Comparison of ENCODE assay signal across 11 cellular contexts in the genomic region with DNA sequence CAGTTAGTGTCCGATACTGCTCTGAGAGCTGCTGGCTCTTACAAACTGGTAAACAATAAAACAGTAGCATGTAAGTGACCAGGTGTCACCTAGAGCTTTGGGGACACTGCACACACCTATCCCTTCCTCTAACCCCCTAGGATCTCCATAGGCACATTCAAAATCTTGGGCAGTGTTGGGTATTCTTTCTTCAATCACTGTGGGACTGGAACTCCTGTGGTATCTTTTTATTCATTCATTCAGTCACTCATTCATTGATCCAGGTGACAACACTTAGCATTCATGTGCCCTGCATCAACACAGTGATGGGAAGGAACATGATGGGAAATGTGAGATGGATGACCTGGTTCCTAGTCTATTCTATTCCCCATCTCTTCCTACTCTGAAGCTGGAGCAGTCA.
"Had no signal": no experiment of that assay in that cellular context is flagged by ENCODE, and none has a peak within 500 bp of the region (broad histone marks: within the 10 kb centered on the region; RNA-seq: fewer than 3 reads in every experiment).

No MANE protein-coding gene starts in this region.

- H3K4me2 ChIP-seq: GM23338 had no signal

- H3K27ac ChIP-seq: GM23248 had no signal

- H3K36me3 ChIP-seq: HAP-1 had no signal

- H2AFZ ChIP-seq: GM23248, GM23338 had no signal

- FAIRE-seq: H1, H54 had no signal

- ATAC-seq: GM23338, HCT116 had no signal

- H3K9ac ChIP-seq: GM23248 had no signal

- H3K4me1 ChIP-seq: HAP-1 had no signal

- H3K9me3 ChIP-seq: HAP-1 had no signal

- H3K4me3 ChIP-seq: GM23248, GM23338, HAP-1 had no signal

- DNase-seq: GM23248, GOT3, H7, H9, HCEC 1CT, HFFc6 had no signal
